ENCODE assay signal across 8 cellular contexts in genomic region chr7:149838992-149839408, GRCh38. TPM values are rescaled to one million over a fixed set of nuclear protein-coding genes. Genes with fewer than 3 reads are reported as not detected.
A peak's percentile ranks its signal among the peaks of the same experiment; 100 is the strongest.
DNase-seq lines count a peak whose midpoint lies in the region; ATAC-seq and TF ChIP-seq lines count a peak whose summit lies in the region.

No MANE protein-coding gene starts in this region.

- POLR2A ChIA-PET in Panc1 (lab: Charles Lee) = no interaction called here

- no peak for TF ChIP-seq CTCF in Panc1 (IDR thresholded peaks at IDR 0.05)

- CTCF ChIA-PET in Panc1 (lab: Charles Lee) = no interaction called here

- intact Hi-C loops in Panc1 (cut with micrococcal nuclease; ENCODE audit: unreplicated experiment) = no loop called here

- H3K4me1 ChIP-seq in Panc1 (ENCODE audit: control insufficient read depth, insufficient read depth, low read length) = peaks cover 11% of the 10 kb centered on the region; the same call in 1 of the 2 replicates
- H3K4me1 ChIP-seq in neuron (ENCODE audit: insufficient read depth, low read length) = peaks cover 11% of the 10 kb centered on the region

- no TSS peak for BruUV-seq in Panc1 (replicated peaks; lab: Mats Ljungman, UMichigan)

- H3K36me3 ChIP-seq in Panc1 (ENCODE audit: control insufficient read depth, insufficient read depth, low read length) (no peaks in the 10 kb centered on the region; the same call in 1 of the 2 replicates), neuron (ENCODE audit: insufficient read depth, low read length) (no peaks in the 10 kb centered on the region)

- peak overlapping the region; percentile 77 for H2AFZ ChIP-seq in neuron (ENCODE audit: low read depth, low read length)

- H3K27me3 ChIP-seq in Panc1 (ENCODE audit: control insufficient read depth, insufficient read depth, low read length) (no peaks in the 10 kb centered on the region), neuron (ENCODE audit: insufficient read depth, low read length) (no peaks in the 10 kb centered on the region)

- H3K27ac ChIP-seq in Panc1 (ENCODE audit: low read length) = peak overlapping the region; percentile 72
- peak overlapping the region; percentile 65 for H3K27ac ChIP-seq in epithelial cell of prostate

- ATAC-seq in Panc1 (no peak; the same call in 1 of the 2 replicates), HG03175 (IDR thresholded peaks at IDR 0.05; ENCODE audit: unreplicated experiment) (no peak)

- DNase-seq in NCI-H1092 treated with DMSO at 0.1 percent for 48 hours (lab: John Stamatoyannopoulos, UW) (peak; percentile 40), NCI-H1092 (lab: John Stamatoyannopoulos, UW) (no peak), Panc1 (ENCODE audit: low read depth, low spot score) (no peak), epithelial cell of prostate (ENCODE audit: low read depth, low spot score) (no peak), NCI-H2171 (lab: John Stamatoyannopoulos, UW) (no peak)
- no peak for DNase-seq in NK-92 treated with Interleukin-12 subunit alpha and Interleukin-12 subunit beta, amount 100 ng/mL, for 24 hours (lab: John Stamatoyannopoulos, UW)

- no peaks in the 10 kb centered on the region for H3K9me3 ChIP-seq in Panc1 (ENCODE audit: control insufficient read depth, insufficient read depth, low read depth, low read length)
- H3K9me3 ChIP-seq in neuron (ENCODE audit: low read length) = peaks cover 1% of the 10 kb centered on the region

- in situ Hi-C loops in Panc1 (cut with HindIII; ENCODE audit: low pct_unique_long_range_greater_than_20kb, low sequenced_read_pairs) = no loop called here

- H3K4me3 ChIP-seq in Panc1 (ENCODE audit: low read depth in 2 of 2, low read length in 2 of 2) = peak overlapping the region; percentile 77 to 87
- H3K4me3 ChIP-seq in neuron (ENCODE audit: low read length) = peak overlapping the region; percentile 77

RNA-seq across cellular contexts. Expression of gene ZNF862, which starts 0.8 kb away (rescaled TPM):
- 6.8 TPM for total RNA-seq in Panc1 (2021; ENCODE audit: unreplicated experiment)
- 9.2 TPM for polyA plus RNA-seq in Panc1 (2012; ENCODE audit: insufficient read length)

RNA-seq across cellular contexts. Expression of gene ATP6V0E2, which starts 34.8 kb away (rescaled TPM):
- total RNA-seq in Panc1 (2021; ENCODE audit: unreplicated experiment) = 44.7 TPM
- 61.2 TPM for polyA plus RNA-seq in Panc1 (2012; ENCODE audit: insufficient read length)
